Comparison of ENCODE assay signal across 20 cellular contexts in the genomic region with DNA sequence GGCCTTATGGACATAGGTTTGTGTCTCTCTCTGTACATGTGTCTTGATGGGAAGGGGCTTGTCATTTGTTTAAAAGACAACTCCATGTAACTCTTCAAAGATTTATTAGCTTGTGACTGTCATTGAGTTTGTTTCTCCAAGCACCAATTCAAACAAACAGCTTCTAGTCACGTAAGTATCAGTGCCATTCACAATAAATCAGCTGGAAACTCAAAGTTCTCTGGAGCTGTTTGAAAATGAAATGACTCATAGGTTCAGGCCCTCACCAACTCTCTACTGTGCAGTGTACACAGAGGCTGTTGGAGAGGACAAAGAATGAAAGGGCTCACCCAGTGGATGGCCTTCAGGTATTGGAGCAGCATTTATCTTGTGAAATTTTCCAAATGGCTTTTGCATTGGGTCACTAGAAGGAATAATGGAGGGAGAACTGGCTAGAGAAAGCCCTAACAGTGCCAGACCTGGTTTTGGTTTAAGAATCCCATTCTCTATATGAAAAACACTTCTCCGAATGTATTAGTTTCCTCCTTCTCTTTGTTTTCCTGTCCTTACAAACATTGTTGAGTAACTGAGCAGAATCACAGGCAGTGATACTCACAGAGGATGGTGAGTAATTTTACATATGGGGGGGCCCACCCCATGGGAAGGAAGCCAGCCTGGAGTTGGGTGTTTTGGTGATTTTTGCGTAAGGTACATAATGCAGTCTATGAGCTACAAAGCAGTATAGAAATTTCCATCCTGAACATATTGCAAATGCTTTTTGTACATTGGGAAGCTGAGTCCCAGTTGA.
A peak's percentile ranks its signal among the peaks of the same experiment; 100 is the strongest.
DNase-seq lines count a peak whose midpoint lies in the region; ATAC-seq and TF ChIP-seq lines count a peak whose summit lies in the region.
"Had no signal": no experiment of that assay in that cellular context is flagged by ENCODE, and none has a peak within 500 bp of the region (broad histone marks: within the 10 kb centered on the region; RNA-seq: fewer than 3 reads in every experiment).

No MANE protein-coding gene starts in this region.

- H3K4me1 Mint-ChIP-seq in stimulated activated naive B cell treated with anti-CD40 and anti-IgM and Interleukin-4, amounts not matched to agents 10 μg/mL and 1 μg/mL and 100 μg/mL, for 72 hours: no peaks in the 10 kb centered on the region
- H3K4me1 Mint-ChIP-seq in WTC11: peaks cover 5% of the 10 kb centered on the region; the same call in 1 of the 2 replicates
- H3K4me1 Mint-ChIP-seq: activated CD4-positive, alpha-beta T cell treated with anti-CD3 and anti-CD28 coated beads, Interleukin-2, amount 10 ng/mL, durations not matched to agents 24 days and 14 days; naive B cell had no signal

- CTCF ChIA-PET in WTC11 (lab: Charles Lee): interaction anchor here (0.8 kb wide), 1 partner anchor 98 kb away, joined by 3 read pairs; no protein-coding TSS in a partner anchor

- H2AK5ac ChIP-seq in neuronal stem cell (ENCODE audit: low read depth, low read length): no peak overlapping the region

- H3K27me3 Mint-ChIP-seq in stimulated activated naive B cell treated with anti-CD40 and anti-IgM and Interleukin-4, amounts not matched to agents 10 μg/mL and 1 μg/mL and 100 μg/mL, for 72 hours: no peaks in the 10 kb centered on the region
- H3K27me3 Mint-ChIP-seq in WTC11 (ENCODE audit: low read depth): no peaks in the 10 kb centered on the region
- H3K27me3 Mint-ChIP-seq: activated CD4-positive, alpha-beta T cell treated with anti-CD3 and anti-CD28 coated beads, Interleukin-2, amount 10 ng/mL, durations not matched to agents 24 days and 14 days; activated naive CD8-positive, alpha-beta T cell; activated T-cell treated with anti-CD3 and anti-CD28 coated beads, Interleukin-2, amount 50 U/mL, for 24 hours; naive B cell had no signal

- no peak overlapping the region for H3K4me3 ChIP-seq in LNCaP clone FGC (ENCODE audit: low read depth, low read length)
- H3K4me3 ChIP-seq in esophagus (ENCODE audit: low read depth in 1 of 2, low read length in 2 of 2): no peak overlapping the region
- no peak overlapping the region for H3K4me3 ChIP-seq in neuronal stem cell (ENCODE audit: low read length in 2 of 2)
- H3K4me3 ChIP-seq: cardiac muscle cell, spleen had no signal

- peak overlapping the region; percentile 59 for H2AFZ ChIP-seq in neuronal stem cell (ENCODE audit: low read length)

- ATAC-seq in GM21447 (IDR thresholded peaks at IDR 0.05; ENCODE audit: unreplicated experiment): no peak
- no peak for ATAC-seq in stimulated activated naive B cell treated with anti-CD40 and anti-IgM and Interleukin-4, amounts not matched to agents 10 μg/mL and 1 μg/mL and 100 μg/mL, for 72 hours (replicated peaks)
- no peak for ATAC-seq in WTC11
- ATAC-seq: HCT116, left lobe of liver had no signal

- no peak overlapping the region for H3K18ac ChIP-seq in neuronal stem cell (ENCODE audit: low read length)

- H2BK15ac ChIP-seq in neuronal stem cell (ENCODE audit: low read length): no peak overlapping the region

- no peak overlapping the region for H2BK120ac ChIP-seq in neuronal stem cell (ENCODE audit: low read depth, low read length)

- no peak overlapping the region for H2BK5ac ChIP-seq in neuronal stem cell (ENCODE audit: low read length)

- WGBS in esophagus, 2 donors: 47 to 53% methylated on average over 3 of the region's 3 CpGs
- WGBS in neuronal stem cell (ENCODE audit: extremely low coverage in 2 of 2, insufficient read length in 2 of 2, insufficient replicate concordance in 1 of 2), 2 donors: no CpG with 5 or more reads among the region's 3 CpGs

- no peak overlapping the region for H3K23ac ChIP-seq in neuronal stem cell (ENCODE audit: low read depth, low read length, poor library complexity)

- H4K91ac ChIP-seq in neuronal stem cell (ENCODE audit: low read depth, low read length, poor library complexity): no peak overlapping the region

- no peaks in the 10 kb centered on the region for H3K36me3 ChIP-seq in esophagus (ENCODE audit: control insufficient read depth in 2 of 2, insufficient read depth in 2 of 2, low read length in 1 of 2)
- H3K36me3 ChIP-seq in neuronal stem cell (replicated peaks in 1 of 2; ENCODE audit: control insufficient read depth in 2 of 2, insufficient read depth in 2 of 2, low read length in 2 of 2): no peaks in the 10 kb centered on the region
- H3K36me3 ChIP-seq: cardiac muscle cell, spleen had no signal

- no peak overlapping the region for H3K4me3 Mint-ChIP-seq in stimulated activated naive B cell treated with anti-CD40 and anti-IgM and Interleukin-4, amounts not matched to agents 10 μg/mL and 1 μg/mL and 100 μg/mL, for 72 hours
- no peak overlapping the region for H3K4me3 Mint-ChIP-seq in WTC11
- H3K4me3 Mint-ChIP-seq: activated CD4-positive, alpha-beta T cell treated with anti-CD3 and anti-CD28 coated beads, Interleukin-2, amount 10 ng/mL, durations not matched to agents 24 days and 14 days; activated naive CD8-positive, alpha-beta T cell; activated T-cell treated with anti-CD3 and anti-CD28 coated beads, Interleukin-2, amount 50 U/mL, for 24 hours; naive B cell had no signal

- no peak overlapping the region for H3K4ac ChIP-seq in neuronal stem cell (ENCODE audit: low read length)

- no peak overlapping the region for H3K4me2 ChIP-seq in neuronal stem cell (ENCODE audit: insufficient read depth, low read length, poor library complexity, severe bottlenecking)
- H3K4me2 ChIP-seq: SK-N-SH had no signal

- no peak overlapping the region for H3K9ac ChIP-seq in neuronal stem cell (ENCODE audit: low read depth, low read length, poor library complexity)
- H3K9ac ChIP-seq: SK-N-SH had no signal

- H3K14ac ChIP-seq in neuronal stem cell (ENCODE audit: low read length): no peak overlapping the region

- H3K4me1 ChIP-seq in esophagus (ENCODE audit: control insufficient read depth in 2 of 2, insufficient read depth in 2 of 2, low read length in 1 of 2) (peaks cover 0 to 2% of the 10 kb centered on the region in 2 donors), neuronal stem cell (ENCODE audit: control insufficient read depth in 2 of 2, insufficient read depth in 1 of 2, low read depth in 1 of 2, low read length in 2 of 2) (peaks cover 13 to 35% of the 10 kb centered on the region in 2 donors)
- H3K4me1 ChIP-seq: spleen had no signal

- H3K9me3 Mint-ChIP-seq in stimulated activated naive B cell treated with anti-CD40 and anti-IgM and Interleukin-4, amounts not matched to agents 10 μg/mL and 1 μg/mL and 100 μg/mL, for 72 hours: peaks cover 4 to 6% of the 10 kb centered on the region in 2 donors
- peaks cover 11% of the 10 kb centered on the region; the same call in 1 of the 2 replicates for H3K9me3 Mint-ChIP-seq in WTC11
- H3K9me3 Mint-ChIP-seq: activated CD4-positive, alpha-beta T cell treated with anti-CD3 and anti-CD28 coated beads, Interleukin-2, amount 10 ng/mL, durations not matched to agents 24 days and 14 days had no signal

- H2BK12ac ChIP-seq in neuronal stem cell (ENCODE audit: low read length): no peak overlapping the region

- H3K27ac ChIP-seq in esophagus (ENCODE audit: low read depth in 2 of 2, low read length in 1 of 2) (peak overlapping the region; percentile 61 to 92), neuronal stem cell (replicated peaks; ENCODE audit: low read length) (no peak overlapping the region)
- H3K27ac ChIP-seq: cardiac muscle cell, spleen had no signal

- H3K27ac Mint-ChIP-seq in stimulated activated naive B cell treated with anti-CD40 and anti-IgM and Interleukin-4, amounts not matched to agents 10 μg/mL and 1 μg/mL and 100 μg/mL, for 72 hours: no peak overlapping the region
- no peak overlapping the region for H3K27ac Mint-ChIP-seq in WTC11
- H3K27ac Mint-ChIP-seq: activated CD4-positive, alpha-beta T cell treated with anti-CD3 and anti-CD28 coated beads, Interleukin-2, amount 10 ng/mL, durations not matched to agents 24 days and 14 days; activated naive CD8-positive, alpha-beta T cell; activated T-cell treated with anti-CD3 and anti-CD28 coated beads, Interleukin-2, amount 50 U/mL, for 24 hours; naive B cell had no signal

- POLR2A ChIA-PET in WTC11 (lab: Charles Lee): no interaction called here

- H3K36me3 Mint-ChIP-seq in stimulated activated naive B cell treated with anti-CD40 and anti-IgM and Interleukin-4, amounts not matched to agents 10 μg/mL and 1 μg/mL and 100 μg/mL, for 72 hours: no peaks in the 10 kb centered on the region
- peaks cover 7% of the 10 kb centered on the region for H3K36me3 Mint-ChIP-seq in WTC11
- H3K36me3 Mint-ChIP-seq: activated naive CD8-positive, alpha-beta T cell; naive B cell had no signal

- TF ChIP-seq CTCF in LNCaP clone FGC (IDR thresholded peaks at IDR 0.05; ENCODE audit: control insufficient read depth, extremely low read depth, insufficient read depth) (no peak), WTC11 (IDR thresholded peaks at IDR 0.05) (no peak)

- DNase-seq in LNCaP clone FGC (ENCODE audit: low read depth): peak; percentile 50
- DNase-seq in NCI-H748 treated with DMSO at 0.1 percent for 48 hours (lab: John Stamatoyannopoulos, UW): peak; percentile 38
- no peak for DNase-seq in neuronal stem cell (ENCODE audit: low spot score)
- no peak for DNase-seq in foreskin melanocyte
- DNase-seq in stimulated activated naive B cell treated with anti-CD40 and anti-IgM and Interleukin-4, amounts not matched to agents 10 μg/mL and 1 μg/mL and 100 μg/mL, for 72 hours: no peak
- no peak for DNase-seq in WTC11 (ENCODE audit: low spot score)
- DNase-seq: activated CD4-positive, alpha-beta T cell treated with anti-CD3 and anti-CD28 coated beads, Interleukin-2, amount 10 ng/mL, durations not matched to agents 24 days and 14 days; activated T-cell treated with anti-CD3 and anti-CD28 coated beads, Interleukin-2, amount 50 U/mL, for 24 hours; IMR-90; naive B cell; NCI-H2171 treated with DMSO at 0.1 percent for 48 hours; SK-N-SH; spleen; trophoblast cell had no signal

- H3K9me3 ChIP-seq in esophagus (ENCODE audit: control insufficient read depth in 2 of 2, insufficient read depth in 1 of 2, low read depth in 1 of 2, low read length in 1 of 2): no peaks in the 10 kb centered on the region
- H3K9me3 ChIP-seq in neuronal stem cell (replicated peaks in 1 of 2; ENCODE audit: control insufficient read depth in 2 of 2, insufficient read depth in 1 of 2, low read depth in 1 of 2, low read length in 2 of 2): no peaks in the 10 kb centered on the region
- H3K9me3 ChIP-seq: SK-N-SH had no signal

- no peaks in the 10 kb centered on the region for H3K27me3 ChIP-seq in esophagus (ENCODE audit: control insufficient read depth in 1 of 2, insufficient read depth in 2 of 2, low read length in 2 of 2)
- H3K27me3 ChIP-seq in neuronal stem cell (ENCODE audit: control insufficient read depth in 3 of 3, insufficient read depth in 3 of 3, low read depth in 1 of 3, low read length in 3 of 3): no peaks in the 10 kb centered on the region
- H3K27me3 ChIP-seq: cardiac muscle cell, spleen had no signal

- H4K8ac ChIP-seq in neuronal stem cell (ENCODE audit: low read depth, low read length): no peak overlapping the region

- no peaks in the 10 kb centered on the region for H3K79me1 ChIP-seq in neuronal stem cell (ENCODE audit: low read depth, low read length)

TF ChIP-seq in WTC11, 78 proteins besides CTCF, POLR2A, EP300 and RAD21 (continues in another document):
- TF ChIP-seq CBFB (CRISPR knock-in tag; IDR thresholded peaks at IDR 0.05; ENCODE audit: low read depth): no peak

Comparison
In these comparisons a context has a peak if more than half of its experiments do, and no peak if none do; other contexts are left out.
1. DNase-seq: peak in LNCaP clone FGC (single experiment) and NCI-H748 treated with DMSO at 0.1 percent for 48 hours (single experiment); none in neuronal stem cell (single experiment), foreskin melanocyte (single experiment), stimulated activated naive B cell treated with anti-CD40 and anti-IgM and Interleukin-4, amounts not matched to agents 10 μg/mL and 1 μg/mL and 100 μg/mL, for 72 hours (single experiment) and WTC11 (single experiment).